Comparison of ENCODE assay signal across 8 cellular contexts in genomic region chr17:42121066-42121769, GRCh38.
DNase-seq lines count a peak whose midpoint lies in the region; ATAC-seq and TF ChIP-seq lines count a peak whose summit lies in the region.

Gene KAT2A (minus strand): TSS chr17:42121367. CDS start chr17:42121304, 63 bp downstream.

- H3K27ac ChIP-seq in OCI-LY3 (ENCODE audit: low read length), result peak within 1 kb of the TSS; percentile 39; the same call in 1 of the 2 replicates

- peak within 1 kb of the TSS; percentile 94 for H3K4me2 ChIP-seq in OCI-LY3 (ENCODE audit: low read length)

- H3K9me3 ChIP-seq in OCI-LY3 (ENCODE audit: insufficient read depth, low read length), result no peaks in the 10 kb centered on the region

- no peaks in the 10 kb centered on the region for H3K27me3 ChIP-seq in OCI-LY3 (ENCODE audit: low read depth, low read length)

- ATAC-seq in HG03439 (IDR thresholded peaks at IDR 0.05; ENCODE audit: unreplicated experiment), result peak; percentile 61

- peaks cover 29% of the 10 kb centered on the region for H3K4me1 ChIP-seq in OCI-LY3 (ENCODE audit: low read length)

- no peak for TF ChIP-seq CTCF in OCI-LY3 (IDR thresholded peaks at IDR 0.05; ENCODE audit: low read depth, low read length)

- peaks cover 23% of the 10 kb centered on the region for H3K36me3 ChIP-seq in OCI-LY3 (replicated peaks; ENCODE audit: low read depth, low read length)

- no peaks in the 10 kb centered on the region for H4K20me1 ChIP-seq in OCI-LY3 (ENCODE audit: insufficient read depth, low read length)

- H2AFZ ChIP-seq in OCI-LY3 (ENCODE audit: low read depth, low read length), result peak within 1 kb of the TSS; percentile 53; the same call in 1 of the 2 replicates

- peak; percentile 83 for TF ChIP-seq POLR2A in GM15510 (IDR thresholded peaks at IDR 0.05; ENCODE audit: borderline replicate concordance, extremely low read depth, insufficient read length)

- H3K4me3 ChIP-seq in OCI-LY3 (ENCODE audit: low read length), result peak within 1 kb of the TSS; percentile 89

- DNase-seq in 8988T (peak; percentile 95), activated T-cell treated with anti-CD3 and anti-CD28 coated beads for 1 hour (ENCODE audit: low read depth) (peak; percentile 66), epidermal melanocyte (ENCODE audit: insufficient read length, low spot score) (peak; percentile 97), middle frontal gyrus (ENCODE audit: extremely low spot score, low spot score) (peak; percentile 78)
- peak; percentile 67 to 68 for DNase-seq in stimulated activated CD8-positive, alpha-beta memory T cell treated with anti-CD3 and anti-CD28 coated beads, Interleukin-15, amount 100 ng/mL, for 48 hours (ENCODE audit: low read depth in 2 of 2)

- H3K9ac ChIP-seq in OCI-LY3 (ENCODE audit: low read length), result peak within 1 kb of the TSS; percentile 84

- H3K79me2 ChIP-seq in OCI-LY3 (ENCODE audit: low read length), result 0 out of 2 replicates have a peak, but pooled peaks cover 4% of the 10 kb centered on the region

Comparison
In these comparisons a context has a peak if more than half of its experiments do, and no peak if none do; other contexts are left out.
1. Peak in every context shown above with its lines: DNase-seq, ATAC-seq, H3K4me3 ChIP-seq and H3K27ac ChIP-seq.